Comparison of ENCODE assay signal across 11 cellular contexts in the genomic region with DNA sequence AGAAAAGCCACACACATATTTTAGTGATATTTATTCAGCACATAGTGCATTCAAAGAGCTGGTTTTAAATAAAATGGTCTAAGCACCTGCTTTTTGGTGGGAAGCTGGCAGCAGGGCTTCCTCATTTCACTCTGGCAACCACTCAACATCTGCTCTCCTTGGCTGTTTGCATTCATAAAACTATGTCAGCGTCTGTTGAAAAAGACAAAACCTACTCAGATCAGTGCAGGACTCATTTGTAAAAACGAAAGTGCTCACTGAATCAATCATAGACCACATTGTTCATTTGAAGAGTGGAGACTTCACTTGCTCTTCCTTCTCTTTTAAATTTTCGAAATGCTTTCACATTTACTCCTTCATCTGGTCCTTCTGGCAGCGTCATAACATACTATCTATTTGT.
A peak's percentile ranks its signal among the peaks of the same experiment; 100 is the strongest.
DNase-seq lines count a peak whose midpoint lies in the region; ATAC-seq, FAIRE-seq and TF ChIP-seq lines count a peak whose summit lies in the region.
"Had no signal": no experiment of that assay in that cellular context is flagged by ENCODE, and none has a peak within 500 bp of the region (broad histone marks: within the 10 kb centered on the region; RNA-seq: fewer than 3 reads in every experiment).

No MANE protein-coding gene starts in this region.

- H3K36me3 Mint-ChIP-seq in activated T-helper 17 cell treated with anti-CD3 and anti-CD28 coated beads, Interleukin-2, amount 50 U/mL, for 72 hours (ENCODE audit: low read depth): no peaks in the 10 kb centered on the region

- no peak overlapping the region for H3K27ac ChIP-seq in caudate nucleus (ENCODE audit: low read depth, low read length)
- H3K27ac ChIP-seq in kidney (ENCODE audit: low read depth in 2 of 2, low read length in 2 of 2): no peak overlapping the region

- no peak for TF ChIP-seq CTCF in kidney (IDR thresholded peaks at IDR 0.05; ENCODE audit: borderline replicate concordance, extremely low read depth, insufficient read depth)

- no peaks in the 10 kb centered on the region for H3K9me3 ChIP-seq in kidney (ENCODE audit: control insufficient read depth in 1 of 2, low read length in 2 of 2)

- peaks cover 4% of the 10 kb centered on the region for H3K4me1 Mint-ChIP-seq in activated T-helper 17 cell treated with anti-CD3 and anti-CD28 coated beads, Interleukin-2, amount 50 U/mL, for 72 hours

- no peaks in the 10 kb centered on the region for H3K9me3 Mint-ChIP-seq in activated T-helper 17 cell treated with anti-CD3 and anti-CD28 coated beads, Interleukin-2, amount 50 U/mL, for 72 hours

- no peak overlapping the region for H3K4me3 Mint-ChIP-seq in activated T-helper 17 cell treated with anti-CD3 and anti-CD28 coated beads, Interleukin-2, amount 50 U/mL, for 72 hours

- intact Hi-C loops in kidney (cut with DNase I): no loop called here

- ATAC-seq in GM21381 (IDR thresholded peaks at IDR 0.05; ENCODE audit: unreplicated experiment): peak; percentile 82
- peak; percentile 82 for ATAC-seq in HG03139 (IDR thresholded peaks at IDR 0.05; ENCODE audit: unreplicated experiment)
- peak; percentile 83 for ATAC-seq in activated T-helper 17 cell treated with anti-CD3 and anti-CD28 coated beads, Interleukin-2, amount 50 U/mL, for 72 hours (replicated peaks)

- peaks cover 16% of the 10 kb centered on the region for H3K27me3 Mint-ChIP-seq in activated T-helper 17 cell treated with anti-CD3 and anti-CD28 coated beads, Interleukin-2, amount 50 U/mL, for 72 hours

- no peak overlapping the region for H3K27ac Mint-ChIP-seq in activated T-helper 17 cell treated with anti-CD3 and anti-CD28 coated beads, Interleukin-2, amount 50 U/mL, for 72 hours

- H3K9ac ChIP-seq in kidney (ENCODE audit: low read length in 2 of 2): no peak overlapping the region

- H3K4me3 ChIP-seq in kidney (ENCODE audit: low read length in 2 of 2): no peak overlapping the region

- H3K36me3 ChIP-seq in kidney (ENCODE audit: control insufficient read depth in 1 of 2, insufficient read depth in 2 of 2, low read length in 2 of 2): no peaks in the 10 kb centered on the region

- peak; percentile 13 for DNase-seq in NCI-H1105 treated with DMSO at 0.1 percent for 48 hours (lab: John Stamatoyannopoulos, UW)
- no peak for DNase-seq in NCI-H1105 (lab: John Stamatoyannopoulos, UW)
- no peak for DNase-seq in caudate nucleus (lab: John Stamatoyannopoulos, UW)
- no peak for DNase-seq in kidney
- no peak for DNase-seq in cortex of kidney (lab: John Stamatoyannopoulos, UW)
- DNase-seq: 8988T, mesenchymal stem cell, NCI-H187 treated with DMSO at 0.1 percent for 48 hours had no signal

- FAIRE-seq in kidney (lab: Jason Lieb, UNC): no peak

- H3K4me1 ChIP-seq in kidney (ENCODE audit: control insufficient read depth in 1 of 2, insufficient read depth in 1 of 2, low read depth in 1 of 2, low read length in 2 of 2): peaks cover 0 to 4% of the 10 kb centered on the region in 2 donors
